In genomic region chr13:84588023-84588422, GRCh38 we compare ENCODE assay signal across 30 cellular contexts.
"Had no signal": no experiment of that assay in that cellular context is flagged by ENCODE, and none has a peak within 500 bp of the region (broad histone marks: within the 10 kb centered on the region; RNA-seq: fewer than 3 reads in every experiment).

No MANE protein-coding gene starts in this region.

- H3K9me3 ChIP-seq: heart right ventricle, left lung, lower lobe of right lung, mucosa of descending colon, ovary, right atrium auricular region, right lobe of liver, suprapubic skin, thoracic aorta, tibial artery, upper lobe of right lung had no signal

- FAIRE-seq: keratinocyte, urothelium cell line had no signal

- H3K4me3 Mint-ChIP-seq: naive thymus-derived CD4-positive, alpha-beta T cell; natural killer cell treated with Interleukin-12 subunit alpha and Interleukin-12 subunit beta and Interleukin-15 and Interleukin-18, amount 100 ng/mL, for 72 hours; stimulated activated effector memory CD8-positive, alpha-beta T cell treated with anti-CD3 and anti-CD28 coated beads, Interleukin-12 subunit alpha, Interleukin-12 subunit beta, amount 100 ng/mL, for 72 hours; stimulated activated naive CD8-positive, alpha-beta T cell treated with anti-CD3 and anti-CD28 coated beads, Interleukin-15, Interleukin-2, amounts not matched to agents 100 ng/mL and 50 ng/mL, for 24 hours had no signal

- H3K36me3 Mint-ChIP-seq: naive thymus-derived CD4-positive, alpha-beta T cell; natural killer cell treated with Interleukin-12 subunit alpha and Interleukin-12 subunit beta and Interleukin-15 and Interleukin-18, amount 100 ng/mL, for 72 hours; stimulated activated effector memory CD8-positive, alpha-beta T cell treated with anti-CD3 and anti-CD28 coated beads, Interleukin-12 subunit alpha, Interleukin-12 subunit beta, amount 100 ng/mL, for 72 hours had no signal

- H3K27me3 ChIP-seq: heart right ventricle, hepatocyte, left lung, ovary, right atrium auricular region, right lobe of liver, suprapubic skin, tibial artery, upper lobe of right lung had no signal

- H3K27me3 Mint-ChIP-seq: naive thymus-derived CD4-positive, alpha-beta T cell; natural killer cell treated with Interleukin-12 subunit alpha and Interleukin-12 subunit beta and Interleukin-15 and Interleukin-18, amount 100 ng/mL, for 72 hours; progenitor cell of endocrine pancreas; stimulated activated naive CD8-positive, alpha-beta T cell treated with anti-CD3 and anti-CD28 coated beads, Interleukin-15, Interleukin-2, amounts not matched to agents 100 ng/mL and 50 ng/mL, for 24 hours had no signal

- ATAC-seq: heart right ventricle; left cardiac atrium; left lung; lower lobe of right lung; mucosa of descending colon; naive thymus-derived CD4-positive, alpha-beta T cell; natural killer cell treated with Interleukin-12 subunit alpha and Interleukin-12 subunit beta and Interleukin-15 and Interleukin-18, amount 100 ng/mL, for 72 hours; right lobe of liver; stimulated activated effector memory CD8-positive, alpha-beta T cell treated with anti-CD3 and anti-CD28 coated beads, Interleukin-12 subunit alpha, Interleukin-12 subunit beta, amount 100 ng/mL, for 72 hours; upper lobe of right lung had no signal

- H3K9me3 Mint-ChIP-seq: stimulated activated effector memory CD8-positive, alpha-beta T cell treated with anti-CD3 and anti-CD28 coated beads, Interleukin-12 subunit alpha, Interleukin-12 subunit beta, amount 100 ng/mL, for 72 hours had no signal

- H3K4me3 ChIP-seq: heart right ventricle, hepatocyte, left lung, lower lobe of right lung, mucosa of descending colon, ovary, right atrium auricular region, right lobe of liver, suprapubic skin, thoracic aorta, tibial artery, upper lobe of right lung had no signal

- DNase-seq: heart right ventricle; kidney glomerular epithelial cell; left cardiac atrium; left lung; lower lobe of right lung; mammary epithelial cell; mesendoderm; midbrain; mucosa of descending colon; naive thymus-derived CD4-positive, alpha-beta T cell; ovary; right lobe of liver; stimulated activated CD4-positive, alpha-beta T cell treated with anti-CD3 and anti-CD28 coated beads, Interleukin-12 subunit alpha, Interleukin-12 subunit beta, amount 100 ng/mL, for 4 hours; stimulated activated CD4-positive, alpha-beta T cell treated with anti-CD3 and anti-CD28 coated beads, Interleukin-15, amount 100 ng/mL, for 24 hours; stimulated activated CD4-positive, alpha-beta T cell treated with anti-CD3 and anti-CD28 coated beads, Interleukin-2, amount 100 ng/mL, for 24 hours; stimulated activated CD4-positive, alpha-beta T cell treated with anti-CD3 and anti-CD28 coated beads, Interleukin-4, amount 100 ng/mL, for 1 hour; stimulated activated naive CD4-positive, alpha-beta T cell; tibial artery; trophoblast cell; upper lobe of right lung had no signal

- H3K27ac Mint-ChIP-seq: naive thymus-derived CD4-positive, alpha-beta T cell; natural killer cell treated with Interleukin-12 subunit alpha and Interleukin-12 subunit beta and Interleukin-15 and Interleukin-18, amount 100 ng/mL, for 72 hours; progenitor cell of endocrine pancreas; stimulated activated effector memory CD8-positive, alpha-beta T cell treated with anti-CD3 and anti-CD28 coated beads, Interleukin-12 subunit alpha, Interleukin-12 subunit beta, amount 100 ng/mL, for 72 hours; stimulated activated naive CD8-positive, alpha-beta T cell treated with anti-CD3 and anti-CD28 coated beads, Interleukin-15, Interleukin-2, amounts not matched to agents 100 ng/mL and 50 ng/mL, for 24 hours had no signal

- H3K4me1 ChIP-seq: heart right ventricle, left lung, lower lobe of right lung, right atrium auricular region, right lobe of liver, suprapubic skin, tibial artery, upper lobe of right lung had no signal

- H3K36me3 ChIP-seq: heart right ventricle, left lung, lower lobe of right lung, ovary, right atrium auricular region, right lobe of liver, suprapubic skin, thoracic aorta, tibial artery, upper lobe of right lung had no signal

- H3K4me1 Mint-ChIP-seq: naive thymus-derived CD4-positive, alpha-beta T cell; stimulated activated effector memory CD8-positive, alpha-beta T cell treated with anti-CD3 and anti-CD28 coated beads, Interleukin-12 subunit alpha, Interleukin-12 subunit beta, amount 100 ng/mL, for 72 hours had no signal
